8 cellular contexts compared by ENCODE assay signal in the genomic region with DNA sequence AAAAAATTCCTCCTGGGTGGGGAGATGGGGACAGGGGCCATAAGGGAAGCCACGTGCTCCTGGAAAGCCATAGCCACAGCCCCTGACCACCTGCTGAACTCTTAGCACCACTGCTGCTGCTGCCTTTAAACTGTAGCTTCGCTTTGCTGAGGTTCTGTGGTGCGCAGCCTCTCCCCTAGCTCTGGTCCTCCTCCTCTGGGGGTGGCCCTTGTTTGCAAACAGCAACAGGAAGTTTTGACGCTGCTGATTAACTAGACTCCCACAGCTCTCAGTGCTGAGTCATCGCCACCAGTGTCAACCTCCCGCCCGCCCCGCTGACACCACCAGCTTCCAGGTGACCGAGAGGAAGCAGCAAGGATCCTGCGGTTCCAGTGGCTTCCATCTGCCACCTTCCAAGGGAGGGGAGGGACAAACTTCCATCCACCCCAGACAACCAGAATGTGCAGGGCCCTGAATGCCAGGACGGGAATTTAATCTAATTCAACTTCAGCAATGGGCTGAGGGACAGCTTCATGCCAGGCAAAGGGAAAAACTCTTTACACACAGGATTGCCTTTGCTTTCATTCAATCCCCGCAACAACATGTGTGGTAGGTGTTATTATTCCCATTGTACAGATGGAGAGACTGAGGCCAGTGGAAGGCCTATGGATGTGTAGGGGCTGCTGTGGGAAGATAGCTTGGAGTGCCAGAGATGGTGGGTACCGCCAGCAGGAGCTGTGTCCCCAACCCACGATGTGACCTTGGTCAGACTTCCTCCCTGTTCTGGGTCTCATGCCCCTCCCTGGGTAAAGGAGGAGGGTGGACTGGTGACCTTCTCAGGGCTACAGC. TPM values are rescaled to one million over a fixed set of nuclear protein-coding genes. Genes with fewer than 3 reads are reported as not detected.
DNase-seq lines count a peak whose midpoint lies in the region; ATAC-seq and TF ChIP-seq lines count a peak whose summit lies in the region.

No MANE protein-coding gene starts in this region.

- no peaks in the 10 kb centered on the region for H3K27me3 ChIP-seq in uterus

- ATAC-seq in GM18519 (IDR thresholded peaks at IDR 0.05; ENCODE audit: low FRiP score, unreplicated experiment) (peak; percentile 98), HG02973 (IDR thresholded peaks at IDR 0.05; ENCODE audit: unreplicated experiment) (peak; percentile 95)

- H3K4me1 ChIP-seq in uterus: no peaks in the 10 kb centered on the region

- intact Hi-C loops in posterior vena cava (cut with DNase I) (no loop called here), uterus (cut with DNase I; ENCODE audit: low total_unique reads) (no loop called here)

- TF ChIP-seq CTCF in fibroblast of mammary gland (conservative IDR thresholded peaks at IDR 0.05; ENCODE audit: control insufficient read depth, insufficient read depth, low read depth, low read length) (no peak), uterus (IDR thresholded peaks at IDR 0.05) (no peak)

- H3K9me3 ChIP-seq in uterus: no peaks in the 10 kb centered on the region

- peak overlapping the region in 1 of 2 donors; percentile 56 for H3K27ac ChIP-seq in uterus

- peak; percentile 80 for DNase-seq in 8988T
- peak; percentile 78 for DNase-seq in NCI-H774 (lab: John Stamatoyannopoulos, UW)
- DNase-seq in activated CD8-positive, alpha-beta memory T cell treated with anti-CD3 and anti-CD28 coated beads, Interleukin-2, amount 50 U/mL, for 4 hours: peak; percentile 74
- DNase-seq in fibroblast of mammary gland (ENCODE audit: low read depth): peak; percentile 70
- peak; percentile 94 for DNase-seq in posterior vena cava (ENCODE audit: low spot score)
- DNase-seq in uterus: peak; percentile 51 to 76

- TF ChIP-seq POLR2A in uterus (IDR thresholded peaks at IDR 0.05): peak; percentile 37 to 51

- H3K4me3 ChIP-seq in fibroblast of mammary gland (ENCODE audit: control insufficient read depth, low read depth, low read length) (no peak overlapping the region), uterus (no peak overlapping the region)

- no peaks in the 10 kb centered on the region for H3K36me3 ChIP-seq in uterus

RNA-seq across cellular contexts. Expression of gene KIFC3, which starts 8.1 kb away (rescaled TPM):
- 10 to 100 TPM; 63.9 to 67.7 TPM for total RNA-seq in posterior vena cava
- 10 to 100 TPM in 2 of 4 donors, 1 to 10 TPM in 2; 3.2 to 44.2 (median 17.4) TPM for total RNA-seq in uterus
